Comparison of ENCODE assay signal across 22 cellular contexts in genomic region chr9:4042966-4043365, GRCh38.
"Had no signal": no experiment of that assay in that cellular context is flagged by ENCODE, and none has a peak within 500 bp of the region (broad histone marks: within the 10 kb centered on the region; RNA-seq: fewer than 3 reads in every experiment).

No MANE protein-coding gene starts in this region.

- H3K36me3 Mint-ChIP-seq: natural killer cell treated with Interleukin-12 subunit alpha and Interleukin-12 subunit beta and Interleukin-15 and Interleukin-18, amount 100 ng/mL, for 72 hours; stimulated activated naive B cell treated with anti-CD40 and anti-IgM and Interleukin-4, amounts not matched to agents 10 μg/mL and 1 μg/mL and 100 μg/mL, for 72 hours had no signal

- H3K9me3 ChIP-seq: heart right ventricle, left ventricle myocardium inferior, neutrophil, psoas muscle, testis, tibial nerve had no signal

- ATAC-seq: heart right ventricle; natural killer cell treated with Interleukin-12 subunit alpha and Interleukin-12 subunit beta and Interleukin-15 and Interleukin-18, amount 100 ng/mL, for 72 hours; psoas muscle; sciatic nerve; stimulated activated naive B cell treated with anti-CD40 and anti-IgM and Interleukin-4, amounts not matched to agents 10 μg/mL and 1 μg/mL and 100 μg/mL, for 72 hours; stimulated activated naive CD8-positive, alpha-beta T cell treated with anti-CD3 and anti-CD28 coated beads, Interleukin-15, amount 100 ng/mL, for 72 hours had no signal

- H3K36me3 ChIP-seq: heart right ventricle, left ventricle myocardium inferior, neutrophil, tibial nerve had no signal

- H3K27me3 ChIP-seq: dorsolateral prefrontal cortex, heart right ventricle, neutrophil, testis, tibial nerve had no signal

- H3K4me3 ChIP-seq: coronary artery, dorsolateral prefrontal cortex, heart right ventricle, left ventricle myocardium inferior, lung, psoas muscle, skin epidermis, testis, tibial nerve had no signal

- H3K9me3 Mint-ChIP-seq: natural killer cell treated with Interleukin-12 subunit alpha and Interleukin-12 subunit beta and Interleukin-15 and Interleukin-18, amount 100 ng/mL, for 72 hours; stimulated activated naive B cell treated with anti-CD40 and anti-IgM and Interleukin-4, amounts not matched to agents 10 μg/mL and 1 μg/mL and 100 μg/mL, for 72 hours; stimulated activated naive CD8-positive, alpha-beta T cell treated with anti-CD3 and anti-CD28 coated beads, Interleukin-15, amount 100 ng/mL, for 72 hours had no signal

- H3K27ac Mint-ChIP-seq: natural killer cell treated with Interleukin-12 subunit alpha and Interleukin-12 subunit beta and Interleukin-15 and Interleukin-18, amount 100 ng/mL, for 72 hours; stimulated activated naive B cell treated with anti-CD40 and anti-IgM and Interleukin-4, amounts not matched to agents 10 μg/mL and 1 μg/mL and 100 μg/mL, for 72 hours; stimulated activated naive CD8-positive, alpha-beta T cell treated with anti-CD3 and anti-CD28 coated beads, Interleukin-15, amount 100 ng/mL, for 72 hours had no signal

- H3K4me1 Mint-ChIP-seq: stimulated activated naive B cell treated with anti-CD40 and anti-IgM and Interleukin-4, amounts not matched to agents 10 μg/mL and 1 μg/mL and 100 μg/mL, for 72 hours; stimulated activated naive CD8-positive, alpha-beta T cell treated with anti-CD3 and anti-CD28 coated beads, Interleukin-15, amount 100 ng/mL, for 72 hours had no signal

- DNase-seq: dorsolateral prefrontal cortex; effector CD8-positive, alpha-beta T cell; heart right ventricle; hypothalamus; islet precursor cell; left ventricle myocardium inferior; mesenchymal stem cell; midbrain; psoas muscle; retina; stimulated activated CD4-positive, alpha-beta T cell treated with anti-CD3 and anti-CD28 coated beads, Interleukin-2, amount 100 ng/mL, for 24 hours; stimulated activated CD4-positive, alpha-beta T cell treated with anti-CD3 and anti-CD28 coated beads, Interleukin-4, amount 100 ng/mL, for 4 hours; stimulated activated naive B cell treated with anti-CD40 and anti-IgM and Interleukin-4, amounts not matched to agents 10 μg/mL and 1 μg/mL and 100 μg/mL, for 72 hours; stimulated activated naive CD8-positive, alpha-beta T cell treated with anti-CD3 and anti-CD28 coated beads, Interleukin-15, amount 100 ng/mL, for 72 hours; testis had no signal

- H3K27ac ChIP-seq: coronary artery, heart right ventricle, left ventricle myocardium inferior, neutrophil, psoas muscle, skin epidermis, testis, tibial nerve had no signal

- H3K27me3 Mint-ChIP-seq: stimulated activated naive CD8-positive, alpha-beta T cell treated with anti-CD3 and anti-CD28 coated beads, Interleukin-15, amount 100 ng/mL, for 72 hours had no signal

- H3K4me1 ChIP-seq: left ventricle myocardium inferior, psoas muscle, testis had no signal

- H3K4me3 Mint-ChIP-seq: natural killer cell treated with Interleukin-12 subunit alpha and Interleukin-12 subunit beta and Interleukin-15 and Interleukin-18, amount 100 ng/mL, for 72 hours; stimulated activated naive B cell treated with anti-CD40 and anti-IgM and Interleukin-4, amounts not matched to agents 10 μg/mL and 1 μg/mL and 100 μg/mL, for 72 hours; stimulated activated naive CD8-positive, alpha-beta T cell treated with anti-CD3 and anti-CD28 coated beads, Interleukin-15, amount 100 ng/mL, for 72 hours had no signal
